In genomic region chr17:28726912-28727726, GRCh38 we compare ENCODE assay signal across 1 cellular context.
TF ChIP-seq lines count a peak whose summit lies in the region.

No MANE protein-coding gene starts in this region.

TF ChIP-seq in HepG2, 621 proteins besides CTCF, POLR2A, EP300 and RAD21 (continued from another document and continues in another):
- no peak for TF ChIP-seq ZSCAN5A (CRISPR knock-in tag; IDR thresholded peaks at IDR 0.05; ENCODE audit: borderline replicate concordance)
- no peak for TF ChIP-seq HOXD1 (CRISPR knock-in tag; IDR thresholded peaks at IDR 0.05)
- TF ChIP-seq IKZF1 (IDR thresholded peaks at IDR 0.05): no peak
- no peak for TF ChIP-seq ZNF597 (CRISPR knock-in tag; IDR thresholded peaks at IDR 0.05)
- TF ChIP-seq NBN (conservative IDR thresholded peaks at IDR 0.05): no peak
- TF ChIP-seq POLR2AphosphoS2 (IDR thresholded peaks at IDR 0.05; ENCODE audit: low read depth, low read length): no peak
- peak; percentile 54 for TF ChIP-seq KAT8 (CRISPR knock-in tag; IDR thresholded peaks at IDR 0.05)
- TF ChIP-seq ZNF530 (CRISPR knock-in tag; IDR thresholded peaks at IDR 0.05; ENCODE audit: low read depth): no peak
- peak; percentile 68; the same call in 1 of the 2 replicates for TF ChIP-seq ZFP1 (CRISPR knock-in tag; IDR thresholded peaks at IDR 0.05)
- no peak for TF ChIP-seq USF2 (IDR thresholded peaks at IDR 0.05; ENCODE audit: low read depth, low read length)
- no peak; the same call in 1 of the 2 replicates for TF ChIP-seq USF2 (CRISPR knock-in tag; IDR thresholded peaks at IDR 0.05; ENCODE audit: borderline replicate concordance)
- no peak for TF ChIP-seq FOSL1 (CRISPR knock-in tag; IDR thresholded peaks at IDR 0.05; ENCODE audit: borderline replicate concordance)
- TF ChIP-seq RBM39 (IDR thresholded peaks at IDR 0.05; ENCODE audit: low read depth, low read length, poor library complexity, severe bottlenecking): no peak
- TF ChIP-seq CHD2 (IDR thresholded peaks at IDR 0.05; ENCODE audit: low read depth, low read length): no peak
- TF ChIP-seq FOXP1 (IDR thresholded peaks at IDR 0.05): no peak
- TF ChIP-seq FOXP1 (CRISPR knock-in tag; IDR thresholded peaks at IDR 0.05): no peak
- no peak for TF ChIP-seq KDM1A (CRISPR knock-in tag; IDR thresholded peaks at IDR 0.05)
- no peak for TF ChIP-seq JDP2 (CRISPR knock-in tag; IDR thresholded peaks at IDR 0.05; ENCODE audit: borderline replicate concordance)
- TF ChIP-seq E2F2 (CRISPR knock-in tag; IDR thresholded peaks at IDR 0.05; ENCODE audit: borderline replicate concordance): peak; percentile 21; the same call in 1 of the 2 replicates
- no peak for TF ChIP-seq TP53 (CRISPR knock-in tag; conservative IDR thresholded peaks at IDR 0.05)
- no peak for TF ChIP-seq ZC3H13 (CRISPR knock-in tag; IDR thresholded peaks at IDR 0.05)
- TF ChIP-seq ZNF382 (CRISPR knock-in tag; IDR thresholded peaks at IDR 0.05; ENCODE audit: borderline replicate concordance): no peak
- TF ChIP-seq SALL2 (CRISPR knock-in tag; IDR thresholded peaks at IDR 0.05): peak; percentile 90; the same call in 1 of the 2 replicates
- peak in 1 of 2 experiments; percentile 64; a peak in 2 of 4 replicates for TF ChIP-seq KLF16 (CRISPR knock-in tag; IDR thresholded peaks at IDR 0.05)
- no peak for TF ChIP-seq HIVEP1 (CRISPR knock-in tag; IDR thresholded peaks at IDR 0.05)
- TF ChIP-seq TCF7L2 (IDR thresholded peaks at IDR 0.05; ENCODE audit: low read depth, low read length): no peak
- TF ChIP-seq CC2D1A (CRISPR knock-in tag; IDR thresholded peaks at IDR 0.05): no peak
- TF ChIP-seq ZBTB4 (CRISPR knock-in tag; IDR thresholded peaks at IDR 0.05; ENCODE audit: borderline replicate concordance): no peak
- TF ChIP-seq JUND (CRISPR knock-in tag; IDR thresholded peaks at IDR 0.05): no peak
- no peak for TF ChIP-seq ZNF850 (CRISPR knock-in tag; conservative IDR thresholded peaks at IDR 0.05)
- no peak for TF ChIP-seq ZNF207 (IDR thresholded peaks at IDR 0.05; ENCODE audit: borderline replicate concordance)
- TF ChIP-seq ZNF550 (CRISPR knock-in tag; IDR thresholded peaks at IDR 0.05; ENCODE audit: borderline replicate concordance): no peak
- peak; percentile 33; the same call in 1 of the 2 replicates for TF ChIP-seq FOXC1 (CRISPR knock-in tag; IDR thresholded peaks at IDR 0.05; ENCODE audit: borderline replicate concordance)
- TF ChIP-seq XBP1 (CRISPR knock-in tag; IDR thresholded peaks at IDR 0.05): 0 out of 2 replicates have a peak, but pooled peaks have one; percentile 17
- no peak for TF ChIP-seq ZNF768 (CRISPR knock-in tag; IDR thresholded peaks at IDR 0.05)
- TF ChIP-seq ZNF678 (CRISPR knock-in tag; IDR thresholded peaks at IDR 0.05): no peak
- TF ChIP-seq ZNF724P (CRISPR knock-in tag; IDR thresholded peaks at IDR 0.05; ENCODE audit: borderline replicate concordance): peak; percentile 75; the same call in 1 of the 2 replicates
- no peak for TF ChIP-seq SP2 (CRISPR knock-in tag; IDR thresholded peaks at IDR 0.05)
- no peak for TF ChIP-seq CENPT (CRISPR knock-in tag; IDR thresholded peaks at IDR 0.05; ENCODE audit: low read depth)
- TF ChIP-seq FOXM1 (CRISPR knock-in tag; IDR thresholded peaks at IDR 0.05): no peak
- no peak; the same call in 1 of the 2 replicates for TF ChIP-seq ZMAT3 (CRISPR knock-in tag; conservative IDR thresholded peaks at IDR 0.05)
- TF ChIP-seq ZNF580 (CRISPR knock-in tag; IDR thresholded peaks at IDR 0.05; ENCODE audit: borderline replicate concordance, low read depth): peak; percentile 67; the same call in 1 of the 2 replicates
- no peak for TF ChIP-seq ZFP62 (CRISPR knock-in tag; IDR thresholded peaks at IDR 0.05)
- TF ChIP-seq ZSCAN12 (CRISPR knock-in tag; IDR thresholded peaks at IDR 0.05): 0 out of 2 replicates have a peak, but pooled peaks have one; percentile 12
- no peak; the same call in 1 of the 2 replicates for TF ChIP-seq ATF3 (CRISPR knock-in tag; IDR thresholded peaks at IDR 0.05)
- 0 out of 2 replicates have a peak, but pooled peaks have one; percentile 13 for TF ChIP-seq ZXDC (CRISPR knock-in tag; IDR thresholded peaks at IDR 0.05)
- TF ChIP-seq ZBTB7B (CRISPR knock-in tag; IDR thresholded peaks at IDR 0.05): peak; percentile 25; the same call in 1 of the 2 replicates
- no peak for TF ChIP-seq KDM6A (CRISPR knock-in tag; IDR thresholded peaks at IDR 0.05; ENCODE audit: low read depth)
- TF ChIP-seq ZBTB20 (CRISPR knock-in tag; IDR thresholded peaks at IDR 0.05; ENCODE audit: borderline replicate concordance, low read depth): no peak
- no peak for TF ChIP-seq ZFP36L2 (CRISPR knock-in tag; IDR thresholded peaks at IDR 0.05)
- TF ChIP-seq MTA3 (CRISPR knock-in tag; IDR thresholded peaks at IDR 0.05): no peak
- no peak for TF ChIP-seq ASH2L (IDR thresholded peaks at IDR 0.05; ENCODE audit: insufficient read length, low read depth, low read length)
- TF ChIP-seq ZNF362 (CRISPR knock-in tag; IDR thresholded peaks at IDR 0.05; ENCODE audit: borderline replicate concordance): no peak
- TF ChIP-seq ZNF879 (CRISPR knock-in tag; IDR thresholded peaks at IDR 0.05): no peak
- no peak for TF ChIP-seq GRHL1 (CRISPR knock-in tag; conservative IDR thresholded peaks at IDR 0.05)
- TF ChIP-seq ZNF496 (CRISPR knock-in tag; IDR thresholded peaks at IDR 0.05; ENCODE audit: insufficient replicate concordance): no peak
- no peak; the same call in 1 of the 2 replicates for TF ChIP-seq NRL (CRISPR knock-in tag; IDR thresholded peaks at IDR 0.05; ENCODE audit: borderline replicate concordance)
- TF ChIP-seq ZNF468 (CRISPR knock-in tag; IDR thresholded peaks at IDR 0.05): no peak
